In genomic region chr1:201826830-201827229, GRCh38 we compare ENCODE assay signal across 16 cellular contexts. TPM values are rescaled to one million over a fixed set of nuclear protein-coding genes. Genes with fewer than 3 reads are reported as not detected.
A peak's percentile ranks its signal among the peaks of the same experiment; 100 is the strongest.
DNase-seq lines count a peak whose midpoint lies in the region; ATAC-seq and TF ChIP-seq lines count a peak whose summit lies in the region.
"Had no signal": no experiment of that assay in that cellular context is flagged by ENCODE, and none has a peak within 500 bp of the region (broad histone marks: within the 10 kb centered on the region; RNA-seq: fewer than 3 reads in every experiment).

No MANE protein-coding gene starts in this region.

- intact Hi-C loops in activated naive CD4-positive, alpha-beta T cell treated with anti-CD3 and anti-CD28 coated beads for 36 hours (cut with micrococcal nuclease), result loop anchor here (5.0 kb wide), 1 partner anchor 515 kb away; the partner anchor contains the start of gene UBE2T
- intact Hi-C loops in esophagus squamous epithelium (cut with DNase I), result no loop called here

- peaks cover 2% of the 10 kb centered on the region for H3K36me3 Mint-ChIP-seq in activated naive CD4-positive, alpha-beta T cell treated with anti-CD3 and anti-CD28 coated beads, Interleukin-2, amount 50 U/mL, for 24 hours
- H3K36me3 Mint-ChIP-seq in activated naive CD4-positive, alpha-beta T cell treated with anti-CD3 and anti-CD28 coated beads for 36 hours (ENCODE audit: low read depth), result peaks cover 11% of the 10 kb centered on the region

- H3K9me3 ChIP-seq in skeletal muscle satellite cell (replicated peaks; ENCODE audit: low read length) (no peaks in the 10 kb centered on the region), tibial nerve (no peaks in the 10 kb centered on the region), esophagus squamous epithelium (no peaks in the 10 kb centered on the region)
- H3K9me3 ChIP-seq: A549, left lung had no signal

- H3K4me2 ChIP-seq in skeletal muscle satellite cell (ENCODE audit: low read length), result peak overlapping the region; percentile 7
- H3K4me2 ChIP-seq: A549 had no signal

- CTCF ChIA-PET in activated naive CD4-positive, alpha-beta T cell treated with anti-CD3 and anti-CD28 coated beads for 36 hours (lab: Charles Lee), result no interaction called here

- no peak for ATAC-seq in GM21619 (IDR thresholded peaks at IDR 0.05; ENCODE audit: unreplicated experiment)
- ATAC-seq: A549; activated T-cell treated with anti-CD3 and anti-CD28 coated beads, Interleukin-2, amount 50 U/mL, for 72 hours; left lung had no signal

- peaks cover 31% of the 10 kb centered on the region for H3K4me1 Mint-ChIP-seq in activated naive CD4-positive, alpha-beta T cell treated with anti-CD3 and anti-CD28 coated beads, Interleukin-2, amount 50 U/mL, for 24 hours
- H3K4me1 Mint-ChIP-seq in activated naive CD4-positive, alpha-beta T cell treated with anti-CD3 and anti-CD28 coated beads for 36 hours (ENCODE audit: low read depth), result peaks cover 29% of the 10 kb centered on the region

- no peak overlapping the region for H3K4me3 Mint-ChIP-seq in activated naive CD4-positive, alpha-beta T cell treated with anti-CD3 and anti-CD28 coated beads, Interleukin-2, amount 50 U/mL, for 24 hours
- no peak overlapping the region for H3K4me3 Mint-ChIP-seq in activated naive CD4-positive, alpha-beta T cell treated with anti-CD3 and anti-CD28 coated beads for 36 hours
- H3K4me3 Mint-ChIP-seq: activated T-cell treated with anti-CD3 and anti-CD28 coated beads, Interleukin-2, amount 50 U/mL, for 72 hours; T-helper 2 cell treated with Interferon-gamma antibody and Interleukin-4, amounts not matched to agents 5 μg/mL and 100 μg/mL, for 36 hours had no signal

- H3K9ac ChIP-seq in skeletal muscle satellite cell (ENCODE audit: low read depth, low read length), result no peak overlapping the region

- H3K36me3 ChIP-seq in skeletal muscle satellite cell (ENCODE audit: insufficient read depth, low read length) (peaks cover 36% of the 10 kb centered on the region), tibial nerve (peaks cover 0 to 11% (median 0%) of the 10 kb centered on the region in 3 donors), esophagus squamous epithelium (peaks cover 0 to 13% (median 0%) of the 10 kb centered on the region in 3 donors)

- no peak for DNase-seq in activated naive CD4-positive, alpha-beta T cell treated with anti-CD3 and anti-CD28 coated beads for 36 hours
- no peak for DNase-seq in astrocyte of the cerebellum (ENCODE audit: low read depth)
- DNase-seq in foreskin fibroblast, result peak; percentile 53 to 71
- DNase-seq in tibial nerve (ENCODE audit: low spot score in 2 of 2), result no peak
- DNase-seq in esophagus squamous epithelium (lab: John Stamatoyannopoulos, UW), result no peak
- DNase-seq: activated CD4-positive, alpha-beta T cell treated with anti-CD3 and anti-CD28 coated beads, Interleukin-2, amount 50 U/mL, for 1 hour; activated T-cell treated with anti-CD3 and anti-CD28 coated beads, Interleukin-2, amount 50 U/mL, for 72 hours; left lung; NCI-H1436; RPMI8226 had no signal

- TF ChIP-seq POLR2A in tibial nerve (IDR thresholded peaks at IDR 0.05), result no peak
- no peak for TF ChIP-seq POLR2A in esophagus squamous epithelium (IDR thresholded peaks at IDR 0.05)

- no peaks in the 10 kb centered on the region for H3K9me3 Mint-ChIP-seq in activated naive CD4-positive, alpha-beta T cell treated with anti-CD3 and anti-CD28 coated beads, Interleukin-2, amount 50 U/mL, for 24 hours
- no peaks in the 10 kb centered on the region for H3K9me3 Mint-ChIP-seq in activated naive CD4-positive, alpha-beta T cell treated with anti-CD3 and anti-CD28 coated beads for 36 hours
- H3K9me3 Mint-ChIP-seq: activated T-cell treated with anti-CD3 and anti-CD28 coated beads, Interleukin-2, amount 50 U/mL, for 72 hours; brain; T-helper 2 cell treated with Interferon-gamma antibody and Interleukin-4, amounts not matched to agents 5 μg/mL and 100 μg/mL, for 36 hours had no signal

- H3K27ac ChIP-seq in tibial nerve, result no peak overlapping the region
- no peak overlapping the region for H3K27ac ChIP-seq in esophagus squamous epithelium
- H3K27ac ChIP-seq: A549, left lung had no signal

- TF ChIP-seq CTCF in astrocyte of the cerebellum (IDR thresholded peaks at IDR 0.05; ENCODE audit: low read depth, low read length, missing control alignments) (peak; percentile 11), foreskin fibroblast (IDR thresholded peaks at IDR 0.05; ENCODE audit: low read depth, low read length) (no peak), tibial nerve (IDR thresholded peaks at IDR 0.05) (no peak), esophagus squamous epithelium (IDR thresholded peaks at IDR 0.05) (no peak)

- H3K4me3 ChIP-seq in astrocyte of the cerebellum (ENCODE audit: low read depth, low read length) (no peak overlapping the region), foreskin fibroblast (ENCODE audit: low read depth in 1 of 2, low read length in 2 of 2) (no peak overlapping the region), skeletal muscle satellite cell (ENCODE audit: low read length) (no peak overlapping the region), tibial nerve (no peak overlapping the region), esophagus squamous epithelium (no peak overlapping the region)
- H3K4me3 ChIP-seq: A549, left lung had no signal

- H3K27me3 ChIP-seq in skeletal muscle satellite cell (ENCODE audit: control insufficient read depth, insufficient read depth, low read length) (no peaks in the 10 kb centered on the region), tibial nerve (no peaks in the 10 kb centered on the region), esophagus squamous epithelium (no peaks in the 10 kb centered on the region)
- H3K27me3 ChIP-seq: left lung had no signal

- in situ Hi-C loops in astrocyte of the cerebellum (cut with HindIII; ENCODE audit: low sequenced_read_pairs), result no loop called here

- H3K4me1 ChIP-seq in skeletal muscle satellite cell (ENCODE audit: control insufficient read depth, insufficient read depth, low read length) (peaks cover 33% of the 10 kb centered on the region), tibial nerve (peaks cover 0 to 33% (median 19%) of the 10 kb centered on the region in 4 donors), esophagus squamous epithelium (peaks cover 8 to 36% (median 14%) of the 10 kb centered on the region in 3 donors)

- peak overlapping the region; percentile 81 for H3K27ac Mint-ChIP-seq in activated naive CD4-positive, alpha-beta T cell treated with anti-CD3 and anti-CD28 coated beads, Interleukin-2, amount 50 U/mL, for 24 hours
- H3K27ac Mint-ChIP-seq in activated naive CD4-positive, alpha-beta T cell treated with anti-CD3 and anti-CD28 coated beads for 36 hours, result no peak overlapping the region
- H3K27ac Mint-ChIP-seq: activated T-cell treated with anti-CD3 and anti-CD28 coated beads, Interleukin-2, amount 50 U/mL, for 72 hours; T-helper 2 cell treated with Interferon-gamma antibody and Interleukin-4, amounts not matched to agents 5 μg/mL and 100 μg/mL, for 36 hours had no signal

- 59 to 62% methylated on average over 4 of the region's 4 CpGs for WGBS in tibial nerve, 2 donors
- 72 to 84% methylated on average over 3 to 4 of the region's 4 CpGs for WGBS in esophagus squamous epithelium, 2 donors

- no peak for TF ChIP-seq EP300 in tibial nerve (IDR thresholded peaks at IDR 0.05)

- H3K27me3 Mint-ChIP-seq in activated naive CD4-positive, alpha-beta T cell treated with anti-CD3 and anti-CD28 coated beads, Interleukin-2, amount 50 U/mL, for 24 hours, result no peaks in the 10 kb centered on the region
- no peaks in the 10 kb centered on the region for H3K27me3 Mint-ChIP-seq in activated naive CD4-positive, alpha-beta T cell treated with anti-CD3 and anti-CD28 coated beads for 36 hours (ENCODE audit: low read depth)
- H3K27me3 Mint-ChIP-seq: brain had no signal

RNA-seq across cellular contexts. Expression of gene IPO9, which starts 2.1 kb away (rescaled TPM):
- 10 to 100 TPM; 63.9 to 65.7 TPM for total RNA-seq in activated naive CD4-positive, alpha-beta T cell treated with anti-CD3 and anti-CD28 coated beads for 36 hours
- 16.2 and 20.1 TPM in 2 replicates for total RNA-seq in skeletal muscle satellite cell (2012; rRNA removed)
- total RNA-seq in tibial nerve (10 to 100 TPM; 13.3 to 22.1 (median 15.3) TPM), esophagus squamous epithelium (10 to 100 TPM; 10.1 to 17.2 (median 12.3) TPM)

Comparison
In these comparisons a context has a peak if more than half of its experiments do, and no peak if none do; other contexts are left out.
1. DNase-seq: peak in foreskin fibroblast (2 of 2); none in activated naive CD4-positive, alpha-beta T cell treated with anti-CD3 and anti-CD28 coated beads for 36 hours (single experiment), astrocyte of the cerebellum (single experiment), tibial nerve (0 of 2) and esophagus squamous epithelium (single experiment).